Comparison of ENCODE assay signal across 18 cellular contexts in genomic region chr12:684416-684815, GRCh38. TPM values are rescaled to one million over a fixed set of nuclear protein-coding genes. Genes with fewer than 3 reads are reported as not detected.
DNase-seq lines count a peak whose midpoint lies in the region; ATAC-seq, FAIRE-seq and TF ChIP-seq lines count a peak whose summit lies in the region.
"Had no signal": no experiment of that assay in that cellular context is flagged by ENCODE, and none has a peak within 500 bp of the region (broad histone marks: within the 10 kb centered on the region; RNA-seq: fewer than 3 reads in every experiment).

No MANE protein-coding gene starts in this region.

- H3K79me2 ChIP-seq in OCI-LY1 (ENCODE audit: insufficient read depth, low read length) (no peaks in the 10 kb centered on the region), K562 (ENCODE audit: control insufficient read depth, insufficient read depth, low read length) (no peaks in the 10 kb centered on the region)

- H3K27me3 ChIP-seq in OCI-LY1 (ENCODE audit: insufficient read depth, low read length) (no peaks in the 10 kb centered on the region), K562 (ENCODE audit: control insufficient read depth in 2 of 2, insufficient read depth in 2 of 2, low read length in 2 of 2) (no peaks in the 10 kb centered on the region), spleen (replicated peaks in 1 of 7) (no peaks in the 10 kb centered on the region), thyroid gland (no peaks in the 10 kb centered on the region)
- H3K27me3 ChIP-seq: ascending aorta had no signal

- H3F3A ChIP-seq in OCI-LY1 (ENCODE audit: insufficient read depth, low read length) = peaks cover 5% of the 10 kb centered on the region; the same call in 1 of the 2 replicates

- H3K9ac ChIP-seq in OCI-LY1 (ENCODE audit: low read length) (peak overlapping the region; percentile 29; the same call in 1 of the 2 replicates), K562 (ENCODE audit: insufficient read depth in 1 of 2, low read depth in 2 of 2, low read length in 2 of 2) (no peak overlapping the region)

- intact Hi-C loops in K562 (cut with micrococcal nuclease) = no loop called here
- intact Hi-C loops in spleen (cut with DNase I; ENCODE audit: low total_unique reads) = no loop called here
- intact Hi-C loops in thyroid gland (cut with DNase I) = no loop called here

- 26% methylated on average over 4 of the region's 4 CpGs for WGBS in K562 (ENCODE audit: insufficient coverage, low coverage, missing lambda C conversion rate)
- WGBS in spleen, 5 donors = 70 to 76% (median 75%) methylated on average over 4 of the region's 4 CpGs
- WGBS in thyroid gland, 2 donors = 73 to 74% methylated on average over 4 of the region's 4 CpGs

- H3K9me1 ChIP-seq in K562 (ENCODE audit: control insufficient read depth, insufficient read depth, low read length) = no peaks in the 10 kb centered on the region

- H3K4me3 ChIP-seq in OCI-LY1 (ENCODE audit: low read depth, low read length, poor library complexity, severe bottlenecking) = no peak overlapping the region
- no peak overlapping the region for H3K4me3 ChIP-seq in K562
- H3K4me3 ChIP-seq in spleen = no peak overlapping the region
- no peak overlapping the region for H3K4me3 ChIP-seq in thyroid gland (replicated peaks in 1 of 3)
- H3K4me3 ChIP-seq: ascending aorta, GM23338 had no signal

- H3K4me2 ChIP-seq in OCI-LY1 (ENCODE audit: low read length) (peak overlapping the region; percentile 7; the same call in 1 of the 2 replicates), K562 (ENCODE audit: insufficient read depth, low read length) (no peak overlapping the region)
- H3K4me2 ChIP-seq: GM23338 had no signal

- no peak for TF ChIP-seq EP300 in K562 (IDR thresholded peaks at IDR 0.05; ENCODE audit: low read length)

- H3K4me3 Mint-ChIP-seq in T-helper 1 cell treated with Interleukin-12 subunit alpha and Interleukin-12 subunit beta and Interleukin-4 antibody, amounts not matched to agents 30 μg/mL and 1 μg/mL, for 36 hours = peak overlapping the region; percentile 27
- H3K4me3 Mint-ChIP-seq: GM23338 had no signal

- CTCF ChIA-PET in K562 (lab: Yijun Ruan, JAX; ENCODE audit: low intra/inter-chr PET ratio) = no interaction called here

- H3K27ac Mint-ChIP-seq in T-helper 1 cell treated with Interleukin-12 subunit alpha and Interleukin-12 subunit beta and Interleukin-4 antibody, amounts not matched to agents 30 μg/mL and 1 μg/mL, for 36 hours = peak overlapping the region; percentile 81
- H3K27ac Mint-ChIP-seq: GM23338 had no signal

- H3K27ac ChIP-seq in OCI-LY1 (ENCODE audit: low read depth, low read length, poor library complexity, severe bottlenecking) = peak overlapping the region; percentile 91
- no peak overlapping the region for H3K27ac ChIP-seq in K562 (ENCODE audit: extremely low read depth, low read depth, low read length)
- H3K27ac ChIP-seq in spleen = peak overlapping the region in 6 of 8 donors; percentile 9 to 86 (median 80)
- H3K27ac ChIP-seq in thyroid gland = no peak overlapping the region
- H3K27ac ChIP-seq: 22Rv1, ascending aorta, VCaP had no signal

- TF ChIP-seq RAD21 in K562 (CRISPR knock-in tag; conservative IDR thresholded peaks at IDR 0.05 in 1 of 2, IDR thresholded peaks at IDR 0.05 in 1 of 2) = no peak

- POLR2A ChIA-PET in K562 (lab: Yijun Ruan, JAX) = no interaction called here

- no peak for DNase-seq in T-helper 1 cell
- DNase-seq in K562 (ENCODE audit: extremely low read depth in 1 of 4, low spot score in 3 of 4) = no peak
- DNase-seq in spleen = no peak
- DNase-seq in thyroid gland = no peak
- no peak for DNase-seq in left lobe of liver (ENCODE audit: low spot score)
- no peak for DNase-seq in HUDEP-2 (lab: John Stamatoyannopoulos, UW; ENCODE audit: unreplicated experiment in 76 of 76)
- DNase-seq: activated gamma-delta T cell treated with Interleukin-2 at 50 U/mL for 16 hours; DMS53; glutamatergic neuron; NCI-H1930; stimulated activated CD4-positive, alpha-beta T cell treated with anti-CD3 and anti-CD28 coated beads, Interleukin-2, amount 100 ng/mL, for 48 hours; substantia nigra had no signal

- TF ChIP-seq POLR2A in K562 (conservative IDR thresholded peaks at IDR 0.05) (no peak), spleen (IDR thresholded peaks at IDR 0.05) (no peak), thyroid gland (IDR thresholded peaks at IDR 0.05) (no peak)

- H2AFZ ChIP-seq in OCI-LY1 (ENCODE audit: low read length) (peak overlapping the region; percentile 49), K562 (ENCODE audit: low read depth, low read length) (peak overlapping the region; percentile 26)
- H2AFZ ChIP-seq: GM23338 had no signal

- peaks cover 36% of the 10 kb centered on the region for H3K4me1 Mint-ChIP-seq in T-helper 1 cell treated with Interleukin-12 subunit alpha and Interleukin-12 subunit beta and Interleukin-4 antibody, amounts not matched to agents 30 μg/mL and 1 μg/mL, for 36 hours (ENCODE audit: low read depth)
- H3K4me1 Mint-ChIP-seq: GM23338 had no signal

- no peak for ATAC-seq in K562
- no peak for ATAC-seq in left lobe of liver
- ATAC-seq: GM23338 had no signal

- no peaks in the 10 kb centered on the region for H3K9me2 ChIP-seq in OCI-LY1 (ENCODE audit: low read depth, low read length)

- H3K36me3 Mint-ChIP-seq in T-helper 1 cell treated with Interleukin-12 subunit alpha and Interleukin-12 subunit beta and Interleukin-4 antibody, amounts not matched to agents 30 μg/mL and 1 μg/mL, for 36 hours (ENCODE audit: low read depth) = peaks cover 3% of the 10 kb centered on the region

- no TSS peak for BruUV-seq in K562 (replicated peaks; lab: Mats Ljungman, UMichigan)

- H3K9me3 ChIP-seq in OCI-LY1 (ENCODE audit: low read length) (no peaks in the 10 kb centered on the region), K562 (replicated peaks; ENCODE audit: control insufficient read depth, insufficient read depth, low read depth, low read length) (no peaks in the 10 kb centered on the region), spleen (no peaks in the 10 kb centered on the region), thyroid gland (no peaks in the 10 kb centered on the region)
- H3K9me3 ChIP-seq: ascending aorta had no signal

- no peak for FAIRE-seq in K562 (lab: Jason Lieb, UNC)

- H4K20me1 ChIP-seq in OCI-LY1 (ENCODE audit: insufficient read depth, low read length) (no peaks in the 10 kb centered on the region), K562 (replicated peaks; ENCODE audit: control insufficient read depth, insufficient read depth, low read length) (no peaks in the 10 kb centered on the region)

- TF ChIP-seq CTCF in OCI-LY1 (IDR thresholded peaks at IDR 0.05; ENCODE audit: low read length) = no peak
- TF ChIP-seq CTCF in K562 (IDR thresholded peaks at IDR 0.05 in 2 of 3, conservative IDR thresholded peaks at IDR 0.05 in 1 of 3; ENCODE audit: insufficient read depth in 2 of 3, low read depth in 1 of 3, low read length in 3 of 3) = no peak
- no peak for TF ChIP-seq CTCF in spleen (IDR thresholded peaks at IDR 0.05 in 8 of 11, conservative IDR thresholded peaks at IDR 0.05 in 3 of 11)
- no peak for TF ChIP-seq CTCF in thyroid gland (IDR thresholded peaks at IDR 0.05)

- no peaks in the 10 kb centered on the region for H3K36me3 ChIP-seq in OCI-LY1 (ENCODE audit: insufficient read depth, low read length)
- no peaks in the 10 kb centered on the region for H3K36me3 ChIP-seq in K562 (ENCODE audit: control insufficient read depth, insufficient read depth, low read length)
- H3K36me3 ChIP-seq in spleen = no peaks in the 10 kb centered on the region
- H3K36me3 ChIP-seq in thyroid gland = no peaks in the 10 kb centered on the region
- H3K36me3 ChIP-seq: ascending aorta had no signal

- no peaks in the 10 kb centered on the region for H3K9me3 Mint-ChIP-seq in T-helper 1 cell treated with Interleukin-12 subunit alpha and Interleukin-12 subunit beta and Interleukin-4 antibody, amounts not matched to agents 30 μg/mL and 1 μg/mL, for 36 hours
- H3K9me3 Mint-ChIP-seq: GM23338 had no signal

- no peaks in the 10 kb centered on the region for H3K27me3 Mint-ChIP-seq in T-helper 1 cell treated with Interleukin-12 subunit alpha and Interleukin-12 subunit beta and Interleukin-4 antibody, amounts not matched to agents 30 μg/mL and 1 μg/mL, for 36 hours (ENCODE audit: low read depth)

- H3K4me1 ChIP-seq in OCI-LY1 (ENCODE audit: insufficient read depth, low read length, severe bottlenecking) = peaks cover 44% of the 10 kb centered on the region
- no peaks in the 10 kb centered on the region; a peak in 1 of 5 replicates for H3K4me1 ChIP-seq in K562 (replicated peaks in 1 of 2; ENCODE audit: control insufficient read depth in 2 of 2, insufficient read depth in 2 of 2, low read length in 2 of 2)
- H3K4me1 ChIP-seq in spleen = peaks cover 0 to 54% (median 26%) of the 10 kb centered on the region in 6 donors
- no peaks in the 10 kb centered on the region for H3K4me1 ChIP-seq in thyroid gland
- H3K4me1 ChIP-seq: ascending aorta had no signal

- in situ Hi-C loops in K562 (cut with MboI) = no loop called here

TF ChIP-seq in K562, 482 proteins besides CTCF, POLR2A, EP300 and RAD21 (continues in another document):
- TF ChIP-seq LEF1 (IDR thresholded peaks at IDR 0.05) = no peak

RNA-seq across cellular contexts. Expression of gene NINJ2, which starts 21.2 kb away (rescaled TPM):
- 1.9 and 2.7 TPM in 2 replicates for total RNA-seq in K562 (2011; cell fraction: chromatin; rRNA removed; ENCODE audit: low replicate concordance)
- total RNA-seq in K562 (2011; cell fraction: nucleolus; rRNA removed) = 2.0 and 2.1 TPM in 2 replicates
- 1.5 TPM in 2 replicates for total RNA-seq in K562 (2011; cell fraction: nucleoplasm; rRNA removed)
- total RNA-seq in K562 (2014; rRNA removed) (3.6 and 4.5 TPM in 2 replicates), K562 (2014; rRNA removed; fragmentation: Illumina TruSeq; extraction: Trizol) (1.7 and 3.3 TPM in 2 replicates), K562 (2015; rRNA removed; fragmentation: Illumina TruSeq; extraction: Trizol) (4.0 and 4.9 TPM in 2 replicates), K562 (2021) (2.3 and 2.6 TPM in 2 replicates), spleen (10 to 100 TPM in 5 of 7 donors, 1 to 10 TPM in 2; 6.6 to 18.8 (median 10.3) TPM), thyroid gland (1 to 10 TPM in 3 of 4 donors, under 1 TPM in 1; 0.49 to 7.2 (median 2.0) TPM), left lobe of liver (16.1 TPM)
- polyA plus RNA-seq in K562 (2011; rRNA removed) (3.6 and 5.3 TPM in 2 replicates), K562 (2014; fragmentation: Illumina TruSeq; extraction: Trizol) (6.5 and 7.3 TPM in 2 replicates), K562 (2014; fragmentation: Nextera tagmentation; extraction: Ambion mirVana) (10 to 100 TPM; 10.6 to 16.0 TPM), K562 (2014; rRNA removed) (4.3 and 4.8 TPM in 2 replicates), spleen (10 to 100 TPM in 1 of 3 donors, 1 to 10 TPM in 2; 7.0 to 13.5 (median 8.6) TPM)
- polyA plus RNA-seq in K562 (2011; cell fraction: cytosol; rRNA removed) = 13.1 and 19.4 TPM in 2 replicates
- polyA plus RNA-seq in K562 (2011; cell fraction: nucleus; rRNA removed) = 4.1 and 4.4 TPM in 2 replicates
- 5.8 and 7.2 TPM in 2 replicates for polyA plus RNA-seq in K562 (2012)
- polyA minus RNA-seq in K562 (2011; rRNA and poly(A)+ RNA removed) = 5.5 and 8.4 TPM in 2 replicates
- 2.9 and 3.7 TPM in 2 replicates for polyA minus RNA-seq in K562 (2011; cell fraction: cytosol; rRNA and poly(A)+ RNA removed)
- 0.81 and 2.6 TPM in 2 replicates for polyA minus RNA-seq in K562 (2011; cell fraction: nucleus; rRNA and poly(A)+ RNA removed)

Comparison
In these comparisons a context has a peak if more than half of its experiments do, and no peak if none do; other contexts are left out.
1. H3K27ac ChIP-seq: peak in OCI-LY1 (single experiment) and spleen (6 of 8); none in K562 (single experiment) and thyroid gland (0 of 3).